11 cellular contexts compared by ENCODE assay signal in genomic region chr3:114307222-114307840, GRCh38. TPM values are rescaled to one million over a fixed set of nuclear protein-coding genes. Genes with fewer than 3 reads are reported as not detected.
A peak's percentile ranks its signal among the peaks of the same experiment; 100 is the strongest.
DNase-seq lines count a peak whose midpoint lies in the region; ATAC-seq and TF ChIP-seq lines count a peak whose summit lies in the region.
"Had no signal": no experiment of that assay in that cellular context is flagged by ENCODE, and none has a peak within 500 bp of the region (broad histone marks: within the 10 kb centered on the region; RNA-seq: fewer than 3 reads in every experiment).

No MANE protein-coding gene starts in this region.

- POLR2A ChIA-PET in activated naive CD8-positive, alpha-beta T cell treated with anti-CD3 and anti-CD28 coated beads, Interleukin-2, amount 10 ng/mL, durations not matched to agents 7 days and 5 days (lab: Charles Lee): interaction anchor here (0.9 to 1.6 kb wide), 4 partner anchors 16 to 94 kb away, joined by 3 to 6 read pairs (median 4); no protein-coding TSS in a partner anchor
- POLR2A ChIA-PET in A673 (lab: Charles Lee; ENCODE audit: low non-redundant PET): no interaction called here

- H3K27ac Mint-ChIP-seq in activated naive CD8-positive, alpha-beta T cell treated with anti-CD3 and anti-CD28 coated beads, Interleukin-2, amount 10 ng/mL, durations not matched to agents 7 days and 5 days: peak overlapping the region; percentile 77

- intact Hi-C loops in A673 (cut with micrococcal nuclease; ENCODE audit: unreplicated experiment): no loop called here

- H3K36me3 Mint-ChIP-seq in activated naive CD8-positive, alpha-beta T cell treated with anti-CD3 and anti-CD28 coated beads, Interleukin-2, amount 10 ng/mL, durations not matched to agents 7 days and 5 days: peaks cover 9% of the 10 kb centered on the region

- H3K27me3 ChIP-seq in A673 (replicated peaks; ENCODE audit: insufficient read depth, low read depth, low read length, poor library complexity): no peaks in the 10 kb centered on the region

- DNase-seq in GM20000 (ENCODE audit: low spot score): peak; percentile 36
- DNase-seq in activated naive CD8-positive, alpha-beta T cell treated with anti-CD3 and anti-CD28 coated beads, Interleukin-2, amount 10 ng/mL, durations not matched to agents 7 days and 5 days: no peak
- no peak for DNase-seq in NK-92 (lab: John Stamatoyannopoulos, UW; ENCODE audit: unreplicated experiment)
- no peak for DNase-seq in A673 (ENCODE audit: low spot score)
- no peak for DNase-seq in DMS 273 (lab: John Stamatoyannopoulos, UW; ENCODE audit: unreplicated experiment)
- DNase-seq in midbrain (lab: John Stamatoyannopoulos, UW): no peak
- DNase-seq: DMS 273 treated with DMSO at 0.1 percent for 48 hours, SIG-M5 had no signal

- no peak for TF ChIP-seq CTCF in GM20000 (IDR thresholded peaks at IDR 0.05; ENCODE audit: extremely low read depth, missing control alignments)
- TF ChIP-seq CTCF in A673 (conservative IDR thresholded peaks at IDR 0.05; ENCODE audit: low read depth, low read length): no peak

- H3K9me3 ChIP-seq in A673 (ENCODE audit: low read depth, low read length, poor library complexity, severe bottlenecking): no peaks in the 10 kb centered on the region

- no peak overlapping the region for H3K27ac ChIP-seq in A673 (ENCODE audit: low read depth, low read length, poor library complexity, severe bottlenecking)

- no peaks in the 10 kb centered on the region for H3K4me1 ChIP-seq in A673 (ENCODE audit: insufficient read depth, low read length, poor library complexity, severe bottlenecking)

- H3K36me3 ChIP-seq in A673 (ENCODE audit: insufficient read depth, low read length, poor library complexity, severe bottlenecking): no peaks in the 10 kb centered on the region

- ATAC-seq in GM18498 (IDR thresholded peaks at IDR 0.05; ENCODE audit: unreplicated experiment): peak; percentile 46
- peak; percentile 53 for ATAC-seq in HG03378 (IDR thresholded peaks at IDR 0.05; ENCODE audit: unreplicated experiment)
- no peak for ATAC-seq in activated naive CD8-positive, alpha-beta T cell treated with anti-CD3 and anti-CD28 coated beads, Interleukin-2, amount 10 ng/mL, durations not matched to agents 7 days and 5 days (ENCODE audit: low read depth)

- no peak overlapping the region for H3K4me3 ChIP-seq in A673 (ENCODE audit: low read depth, low read length, poor library complexity, severe bottlenecking)

- H3K9me3 Mint-ChIP-seq in activated naive CD8-positive, alpha-beta T cell treated with anti-CD3 and anti-CD28 coated beads, Interleukin-2, amount 10 ng/mL, durations not matched to agents 7 days and 5 days: peaks cover 2% of the 10 kb centered on the region

- no peaks in the 10 kb centered on the region for H3K27me3 Mint-ChIP-seq in activated naive CD8-positive, alpha-beta T cell treated with anti-CD3 and anti-CD28 coated beads, Interleukin-2, amount 10 ng/mL, durations not matched to agents 7 days and 5 days

- CTCF ChIA-PET in A673 (lab: Charles Lee): interaction anchor here (1.8 kb wide), 1 partner anchor 8 kb away, joined by 4 read pairs; no protein-coding TSS in a partner anchor

- BruUV-seq in A673 (replicated peaks; lab: Mats Ljungman, UMichigan): no TSS peak

- H3K4me1 Mint-ChIP-seq in activated naive CD8-positive, alpha-beta T cell treated with anti-CD3 and anti-CD28 coated beads, Interleukin-2, amount 10 ng/mL, durations not matched to agents 7 days and 5 days: peaks cover 29% of the 10 kb centered on the region

- H3K4me3 Mint-ChIP-seq in activated naive CD8-positive, alpha-beta T cell treated with anti-CD3 and anti-CD28 coated beads, Interleukin-2, amount 10 ng/mL, durations not matched to agents 7 days and 5 days: peak overlapping the region; percentile 41

RNA-seq across cellular contexts. Expression of gene TIGIT, which starts 13.5 kb away (rescaled TPM):
- total RNA-seq in activated naive CD8-positive, alpha-beta T cell treated with anti-CD3 and anti-CD28 coated beads, Interleukin-2, amount 10 ng/mL, durations not matched to agents 7 days and 5 days: 10 to 100 TPM; 35.5 to 42.4 TPM
- not detected in 2 replicates for total RNA-seq in A673 (2021)
- total RNA-seq: dermis microvascular lymphatic vessel endothelial cell had no signal

Comparison
In these comparisons a context has a peak if more than half of its experiments do, and no peak if none do; other contexts are left out.
1. RNA of gene TIGIT, which starts 13.5 kb away (total RNA-seq): 35.5 to 42.4 TPM in activated naive CD8-positive, alpha-beta T cell treated with anti-CD3 and anti-CD28 coated beads, Interleukin-2, amount 10 ng/mL, durations not matched to agents 7 days and 5 days; not detected in A673; every median in the first group is over 10 times any median in the second.